8 cellular contexts compared by ENCODE assay signal in the genomic region with DNA sequence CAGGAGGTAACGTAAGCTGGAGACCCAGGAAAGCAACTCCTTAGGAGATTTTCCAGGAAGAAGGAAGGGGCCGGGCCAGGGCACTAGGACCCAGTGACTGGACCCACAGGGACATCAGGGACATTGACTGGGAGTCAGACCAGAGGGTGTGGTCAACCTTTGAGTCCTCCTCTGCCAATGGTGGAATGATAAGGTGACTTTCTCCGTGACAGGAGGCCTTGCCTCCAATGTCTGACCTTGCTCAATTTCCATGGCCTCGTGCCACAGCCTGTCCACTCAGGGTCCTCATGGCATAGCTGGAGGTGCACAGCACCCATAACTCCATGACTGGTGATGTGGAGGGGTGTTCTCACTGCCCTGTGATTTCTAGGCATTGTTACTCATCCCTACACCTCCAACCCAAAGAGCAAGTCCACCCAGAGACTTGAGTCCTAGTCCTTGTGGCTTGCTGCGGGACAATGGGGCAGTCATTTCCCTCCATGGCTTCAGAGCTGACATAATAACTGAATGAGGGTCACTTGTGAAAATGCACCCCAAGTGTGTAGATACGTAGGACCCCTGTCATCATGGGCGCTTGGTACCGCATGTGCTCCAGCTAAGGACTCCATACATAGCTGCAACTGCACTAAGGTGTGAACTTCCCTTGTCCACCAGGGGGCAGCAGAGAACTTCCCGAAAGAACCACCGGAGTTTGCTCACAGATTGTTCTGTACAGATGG.
DNase-seq lines count a peak whose midpoint lies in the region; ATAC-seq and TF ChIP-seq lines count a peak whose summit lies in the region.

No MANE protein-coding gene starts in this region.

- H2AFZ ChIP-seq in OCI-LY1 (ENCODE audit: low read length) = no peak overlapping the region

- peak; percentile 87 for TF ChIP-seq CTCF in OCI-LY1 (IDR thresholded peaks at IDR 0.05; ENCODE audit: low read length)

- H3K9me3 ChIP-seq in OCI-LY1 (ENCODE audit: low read length) = no peaks in the 10 kb centered on the region
- no peaks in the 10 kb centered on the region for H3K9me3 ChIP-seq in mucosa of rectum (ENCODE audit: control insufficient read depth in 2 of 2, low read length in 2 of 2)

- H3K4me2 ChIP-seq in OCI-LY1 (ENCODE audit: low read length) = no peak overlapping the region

- no peaks in the 10 kb centered on the region for H3K4me1 ChIP-seq in OCI-LY1 (ENCODE audit: insufficient read depth, low read length, severe bottlenecking)
- peaks cover 28 to 40% of the 10 kb centered on the region in 2 donors for H3K4me1 ChIP-seq in mucosa of rectum (ENCODE audit: control insufficient read depth in 2 of 2, insufficient read depth in 2 of 2, low read length in 2 of 2)

- ATAC-seq in GM21367 (IDR thresholded peaks at IDR 0.05; ENCODE audit: unreplicated experiment) = peak; percentile 95

- peak; percentile 87 for DNase-seq in COLO668 (lab: John Stamatoyannopoulos, UW; ENCODE audit: unreplicated experiment)
- DNase-seq in HuH-7 (ENCODE audit: low spot score) = peak; percentile 82
- peak; percentile 64 for DNase-seq in activated CD8-positive, alpha-beta memory T cell treated with anti-CD3 and anti-CD28 coated beads, Interleukin-2, amount 50 U/mL, for 24 hours (ENCODE audit: extremely low read depth)
- peak; percentile 36 for DNase-seq in epithelial cell of prostate (ENCODE audit: low read depth, low spot score)
- DNase-seq in stimulated activated CD8-positive, alpha-beta memory T cell treated with anti-CD3 and anti-CD28 coated beads, Interleukin-4, amount 100 ng/mL, for 48 hours = peak; percentile 93

- H3K4me3 ChIP-seq in OCI-LY1 (ENCODE audit: low read depth, low read length, poor library complexity, severe bottlenecking) (no peak overlapping the region), mucosa of rectum (ENCODE audit: low read length in 2 of 2) (no peak overlapping the region)

- H3K27me3 ChIP-seq in OCI-LY1 (ENCODE audit: insufficient read depth, low read length) = no peaks in the 10 kb centered on the region
- H3K27me3 ChIP-seq in mucosa of rectum (ENCODE audit: control insufficient read depth in 2 of 2, insufficient read depth in 2 of 2, low read length in 2 of 2) = no peaks in the 10 kb centered on the region

- H3K36me3 ChIP-seq in OCI-LY1 (ENCODE audit: insufficient read depth, low read length) = no peaks in the 10 kb centered on the region
- H3K36me3 ChIP-seq in mucosa of rectum (ENCODE audit: control insufficient read depth in 2 of 2, insufficient read depth in 2 of 2, low read length in 2 of 2) = no peaks in the 10 kb centered on the region

- H3K9ac ChIP-seq in OCI-LY1 (ENCODE audit: low read length) = no peak overlapping the region
- no peak overlapping the region for H3K9ac ChIP-seq in mucosa of rectum (ENCODE audit: low read depth in 1 of 2, low read length in 2 of 2)

- H3K79me2 ChIP-seq in OCI-LY1 (ENCODE audit: insufficient read depth, low read length) = no peaks in the 10 kb centered on the region

- no peaks in the 10 kb centered on the region for H4K20me1 ChIP-seq in OCI-LY1 (ENCODE audit: insufficient read depth, low read length)

- no peaks in the 10 kb centered on the region for H3F3A ChIP-seq in OCI-LY1 (ENCODE audit: insufficient read depth, low read length)

- no peak overlapping the region for H3K27ac ChIP-seq in OCI-LY1 (ENCODE audit: low read depth, low read length, poor library complexity, severe bottlenecking)
- no peak overlapping the region for H3K27ac ChIP-seq in epithelial cell of prostate
- H3K27ac ChIP-seq in mucosa of rectum (ENCODE audit: low read depth in 2 of 2, low read length in 2 of 2) = peak overlapping the region; percentile 74 to 76

- H3K9me2 ChIP-seq in OCI-LY1 (ENCODE audit: low read depth, low read length) = no peaks in the 10 kb centered on the region

Comparison
In these comparisons a context has a peak if more than half of its experiments do, and no peak if none do; other contexts are left out.
1. DNase-seq: peak in every context shown above with its lines; median percentile 93 in stimulated activated CD8-positive, alpha-beta memory T cell treated with anti-CD3 and anti-CD28 coated beads, Interleukin-4, amount 100 ng/mL, for 48 hours; 87 in COLO668; 82 in HuH-7; 64 in activated CD8-positive, alpha-beta memory T cell treated with anti-CD3 and anti-CD28 coated beads, Interleukin-2, amount 50 U/mL, for 24 hours; 36 in epithelial cell of prostate.
2. H3K27ac ChIP-seq: peak in mucosa of rectum (2 of 2); none in OCI-LY1 (single experiment) and epithelial cell of prostate (single experiment).